Comparison of ENCODE assay signal across 24 cellular contexts in genomic region chr2:513981-514706, GRCh38.
"Had no signal": no experiment of that assay in that cellular context is flagged by ENCODE, and none has a peak within 500 bp of the region (broad histone marks: within the 10 kb centered on the region; RNA-seq: fewer than 3 reads in every experiment).

No MANE protein-coding gene starts in this region.

- FAIRE-seq: pancreas, small intestine had no signal

- ATAC-seq: effector memory CD8-positive, alpha-beta T cell; gastrocnemius medialis; left colon; left ventricle myocardium superior; lower lobe of right lung; natural killer cell; pancreas; right lobe of liver; stimulated activated naive CD8-positive, alpha-beta T cell treated with anti-CD3 and anti-CD28 coated beads, Interleukin-15, amount 100 ng/mL, for 72 hours; upper lobe of right lung had no signal

- H3K4me1 ChIP-seq: gastrocnemius medialis, lower lobe of right lung, pancreas, right lobe of liver, suprapubic skin, transverse colon, upper lobe of right lung, uterus had no signal

- H3K4me3 Mint-ChIP-seq: effector memory CD8-positive, alpha-beta T cell; immature natural killer cell; natural killer cell; stimulated activated naive CD8-positive, alpha-beta T cell treated with anti-CD3 and anti-CD28 coated beads, Interleukin-15, amount 100 ng/mL, for 72 hours had no signal

- H3K4me1 Mint-ChIP-seq: immature natural killer cell; stimulated activated naive CD8-positive, alpha-beta T cell treated with anti-CD3 and anti-CD28 coated beads, Interleukin-15, amount 100 ng/mL, for 72 hours had no signal

- H3K9me3 ChIP-seq: gastrocnemius medialis, lower lobe of right lung, neutrophil, pancreas, right lobe of liver, suprapubic skin, transverse colon, upper lobe of right lung, uterus had no signal

- H3K9me3 Mint-ChIP-seq: effector memory CD8-positive, alpha-beta T cell; immature natural killer cell had no signal

- H3K36me3 ChIP-seq: gastrocnemius medialis, lower lobe of right lung, neutrophil, pancreas, right lobe of liver, suprapubic skin, transverse colon, upper lobe of right lung, uterus had no signal

- H3K4me3 ChIP-seq: gastrocnemius medialis, lower lobe of right lung, pancreas, right lobe of liver, suprapubic skin, transverse colon, upper lobe of right lung, uterus had no signal

- H3K27me3 ChIP-seq: gastrocnemius medialis, neutrophil, pancreas, right lobe of liver, suprapubic skin, transverse colon, upper lobe of right lung, uterus had no signal

- H3K27ac ChIP-seq: gastrocnemius medialis, lower lobe of right lung, neutrophil, pancreas, right lobe of liver, suprapubic skin, transverse colon, upper lobe of right lung, uterus had no signal

- H3K27ac Mint-ChIP-seq: effector memory CD8-positive, alpha-beta T cell; immature natural killer cell; natural killer cell had no signal

- DNase-seq: cortex of kidney; effector memory CD8-positive, alpha-beta T cell; foreskin fibroblast; gastrocnemius medialis; head of caudate nucleus; immature natural killer cell; islet precursor cell; kidney glomerular epithelial cell; left colon; left ventricle myocardium superior; lower lobe of right lung; natural killer cell; pancreas; right lobe of liver; small intestine; stimulated activated CD4-positive, alpha-beta T cell treated with anti-CD3 and anti-CD28 coated beads, Interleukin-15, amount 100 ng/mL, for 24 hours; stimulated activated CD4-positive, alpha-beta T cell treated with anti-CD3 and anti-CD28 coated beads, Interleukin-2, amount 100 ng/mL, for 48 hours; stimulated activated naive CD4-positive, alpha-beta T cell; stimulated activated naive CD8-positive, alpha-beta T cell treated with anti-CD3 and anti-CD28 coated beads, Interleukin-15, amount 100 ng/mL, for 72 hours; transverse colon; upper lobe of right lung; uterus had no signal

- H3K36me3 Mint-ChIP-seq: natural killer cell had no signal

- H3K27me3 Mint-ChIP-seq: stimulated activated naive CD8-positive, alpha-beta T cell treated with anti-CD3 and anti-CD28 coated beads, Interleukin-15, amount 100 ng/mL, for 72 hours had no signal
